In genomic region chr16:84194470-84195200, GRCh38 we compare ENCODE assay signal across 9 cellular contexts. TPM values are rescaled to one million over a fixed set of nuclear protein-coding genes. Genes with fewer than 3 reads are reported as not detected.
DNase-seq lines count a peak whose midpoint lies in the region; ATAC-seq and TF ChIP-seq lines count a peak whose summit lies in the region.
"Had no signal": no experiment of that assay in that cellular context is flagged by ENCODE, and none has a peak within 500 bp of the region (broad histone marks: within the 10 kb centered on the region; RNA-seq: fewer than 3 reads in every experiment).

No MANE protein-coding gene starts in this region.

- H3K36me3 ChIP-seq in GM06990 (ENCODE audit: control insufficient read depth, insufficient read depth, low read length) (no peaks in the 10 kb centered on the region), mesendoderm (ENCODE audit: control insufficient read depth, insufficient read depth, low read length) (no peaks in the 10 kb centered on the region)

- DNase-seq in GM06990 (ENCODE audit: extremely low read depth, insufficient read length) (no peak), mesendoderm (no peak), substantia nigra (lab: John Stamatoyannopoulos, UW) (no peak), SW 1271 (lab: John Stamatoyannopoulos, UW) (no peak)
- peak; percentile 25 to 27 for DNase-seq in activated CD4-positive, alpha-beta T cell treated with anti-CD3 and anti-CD28 coated beads, Interleukin-2, amount 50 U/mL, for 48 hours
- DNase-seq: dermis blood vessel endothelial cell had no signal

- peak; percentile 14 for TF ChIP-seq CTCF in GM06990 (IDR thresholded peaks at IDR 0.05; ENCODE audit: insufficient read depth, low read length, poor library complexity, severe bottlenecking)

- H3K4me1 ChIP-seq in mesendoderm (ENCODE audit: control insufficient read depth, low read depth, low read length): no peaks in the 10 kb centered on the region

- H4K5ac ChIP-seq in mesendoderm (ENCODE audit: low read length): no peak overlapping the region

- H3K4me2 ChIP-seq in mesendoderm (ENCODE audit: low read length): no peak overlapping the region

- no peak overlapping the region for H3K23ac ChIP-seq in mesendoderm (ENCODE audit: low read length)

- H2BK120ac ChIP-seq in mesendoderm (ENCODE audit: low read depth, low read length): no peak overlapping the region

- H3K27ac ChIP-seq in mesendoderm (ENCODE audit: low read depth, low read length) (no peak overlapping the region), substantia nigra (ENCODE audit: low read depth, low read length, poor library complexity, severe bottlenecking) (no peak overlapping the region)

- peak overlapping the region; percentile 28 for H3K4me3 ChIP-seq in GM06990 (replicated peaks; ENCODE audit: low read depth, low read length)
- H3K4me3 ChIP-seq in mesendoderm (ENCODE audit: low read length): no peak overlapping the region

- H3K9ac ChIP-seq in mesendoderm (ENCODE audit: low read length): no peak overlapping the region

- no peak overlapping the region for H2BK5ac ChIP-seq in mesendoderm (ENCODE audit: low read length)

- no peak overlapping the region for H2AK5ac ChIP-seq in mesendoderm (ENCODE audit: low read length)

- peak; percentile 68 for ATAC-seq in HG03135 (IDR thresholded peaks at IDR 0.05; ENCODE audit: unreplicated experiment)
- ATAC-seq in GM18861 (IDR thresholded peaks at IDR 0.05; ENCODE audit: unreplicated experiment): no peak
- no peak for ATAC-seq in HG02588 (IDR thresholded peaks at IDR 0.05; ENCODE audit: unreplicated experiment)

- peak overlapping the region; percentile 38 for H3K56ac ChIP-seq in mesendoderm (ENCODE audit: low read length)

- H4K8ac ChIP-seq in mesendoderm (ENCODE audit: low read depth, low read length): no peak overlapping the region

- H3K79me1 ChIP-seq in mesendoderm (ENCODE audit: low read length): no peaks in the 10 kb centered on the region

- no peak overlapping the region for H2BK15ac ChIP-seq in mesendoderm (replicated peaks; ENCODE audit: low read depth)

- no peaks in the 10 kb centered on the region for H3K79me2 ChIP-seq in mesendoderm (ENCODE audit: control insufficient read depth, insufficient read depth, low read length)

- no peak overlapping the region for H3K18ac ChIP-seq in mesendoderm (ENCODE audit: low read length)

- H3K27me3 ChIP-seq in GM06990 (replicated peaks; ENCODE audit: control insufficient read depth, insufficient read depth, low read length): no peaks in the 10 kb centered on the region
- H3K27me3 ChIP-seq in mesendoderm (ENCODE audit: insufficient read depth, low read length, poor library complexity): no peaks in the 10 kb centered on the region

- no CpG with 5 or more reads among the region's 34 CpGs for WGBS in mesendoderm (ENCODE audit: extremely low coverage, insufficient coverage, low lambda C conversion rate)

- no peak overlapping the region for H3K4ac ChIP-seq in mesendoderm (ENCODE audit: low read depth, low read length)

RNA-seq across cellular contexts. Expression of gene ADAD2, which starts 3.7 kb away (rescaled TPM):
- 0.48 TPM for polyA plus RNA-seq in mesendoderm (2013, experiment 1 of 2)
- polyA plus RNA-seq in mesendoderm (2013, experiment 2 of 2): 0.48 TPM

RNA-seq across cellular contexts. Expression of gene TAF1C, which starts 7.8 kb away (rescaled TPM):
- 40.2 TPM for polyA plus RNA-seq in mesendoderm (2013, experiment 1 of 2)
- polyA plus RNA-seq in mesendoderm (2013, experiment 2 of 2): 40.2 TPM

RNA-seq across cellular contexts. Expression of gene KCNG4, which starts 45.2 kb away (rescaled TPM):
- not detected for polyA plus RNA-seq in mesendoderm (2013, experiment 1 of 2)
- polyA plus RNA-seq in mesendoderm (2013, experiment 2 of 2): not detected

RNA-seq across cellular contexts. Expression of gene DNAAF1, which starts 49.5 kb away (rescaled TPM):
- 0.03 TPM for polyA plus RNA-seq in mesendoderm (2013, experiment 1 of 2)
- polyA plus RNA-seq in mesendoderm (2013, experiment 2 of 2): 0.06 TPM

RNA-seq across cellular contexts. Expression of gene HSDL1, which starts 49.7 kb away (rescaled TPM):
- 16.0 TPM for polyA plus RNA-seq in mesendoderm (2013, experiment 1 of 2)
- 15.8 TPM for polyA plus RNA-seq in mesendoderm (2013, experiment 2 of 2)

Comparison
In these comparisons a context has a peak if more than half of its experiments do, and no peak if none do; other contexts are left out.
1. DNase-seq: peak in activated CD4-positive, alpha-beta T cell treated with anti-CD3 and anti-CD28 coated beads, Interleukin-2, amount 50 U/mL, for 48 hours (2 of 2); none in GM06990 (single experiment), mesendoderm (single experiment), substantia nigra (0 of 49) and SW 1271 (0 of 2).